19 cellular contexts compared by ENCODE assay signal in the genomic region with DNA sequence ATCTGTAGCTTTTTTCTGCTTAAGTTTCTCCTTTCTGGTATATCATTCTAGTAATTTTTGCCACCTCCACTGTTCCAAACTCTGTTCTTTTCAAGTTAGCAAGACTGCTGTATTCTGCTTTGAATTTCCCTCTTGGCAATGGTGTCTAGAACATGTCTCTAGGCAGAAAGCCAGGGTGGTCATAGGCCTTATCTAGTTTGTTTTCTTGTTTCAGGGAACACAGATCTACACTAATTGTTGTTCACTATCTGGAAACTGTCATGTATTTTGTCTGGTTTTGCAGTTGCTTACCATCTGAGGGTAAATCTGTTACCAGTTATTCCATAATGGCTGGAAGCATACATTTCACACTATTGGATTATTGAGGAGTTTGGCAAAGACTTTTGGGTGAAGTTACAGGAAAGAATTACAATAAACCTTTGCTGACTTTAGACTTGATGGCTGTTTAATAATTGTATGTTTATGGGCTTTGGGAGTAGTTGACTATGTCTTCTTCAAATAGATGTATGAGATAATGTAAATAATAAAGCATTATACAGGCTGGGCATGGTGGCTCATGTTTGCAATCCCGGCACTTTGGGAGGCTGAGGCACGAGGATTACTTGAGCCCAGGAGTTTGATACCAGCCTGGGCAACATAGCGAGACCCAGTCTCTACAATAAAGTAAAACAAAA. TPM values are rescaled to one million over a fixed set of nuclear protein-coding genes. Genes with fewer than 3 reads are reported as not detected.
DNase-seq lines count a peak whose midpoint lies in the region; ATAC-seq, FAIRE-seq and TF ChIP-seq lines count a peak whose summit lies in the region.
"Had no signal": no experiment of that assay in that cellular context is flagged by ENCODE, and none has a peak within 500 bp of the region (broad histone marks: within the 10 kb centered on the region; RNA-seq: fewer than 3 reads in every experiment).

No MANE protein-coding gene starts in this region.

- H4K20me1 ChIP-seq in PC-3 (ENCODE audit: low read length) (peaks cover 24% of the 10 kb centered on the region; the same call in 1 of the 2 replicates), K562 (replicated peaks; ENCODE audit: control insufficient read depth, insufficient read depth, low read length) (no peaks in the 10 kb centered on the region)

- POLR2A ChIA-PET in PC-3 (lab: Charles Lee; ENCODE audit: unreplicated experiment) (interaction anchor here (0.6 kb wide), 1 partner anchor 45 kb away, joined by 3 read pairs; no protein-coding TSS in a partner anchor), K562 (lab: Yijun Ruan, JAX) (interaction anchor here (0.6 to 1.1 kb wide), 3 partner anchors 19 to 32 kb away, joined by 3 read pairs; no protein-coding TSS in a partner anchor)

- H3K79me2 ChIP-seq in PC-3 (ENCODE audit: low read length) (peaks cover 85% of the 10 kb centered on the region), K562 (ENCODE audit: control insufficient read depth, insufficient read depth, low read length) (0 out of 3 replicates have a peak, but pooled peaks cover 6% of the 10 kb centered on the region)

- TF ChIP-seq RAD21 in K562 (CRISPR knock-in tag; conservative IDR thresholded peaks at IDR 0.05 in 1 of 2, IDR thresholded peaks at IDR 0.05 in 1 of 2), result no peak

- no peak overlapping the region for H2AFZ ChIP-seq in PC-3 (ENCODE audit: low read length)
- H2AFZ ChIP-seq in K562 (ENCODE audit: low read depth, low read length), result 0 out of 2 replicates have a peak overlapping the region, but pooled peaks have one; percentile 32

- H3K27me3 ChIP-seq in PC-3 (ENCODE audit: low read length), result no peaks in the 10 kb centered on the region
- H3K27me3 ChIP-seq in K562 (ENCODE audit: control insufficient read depth in 2 of 2, insufficient read depth in 2 of 2, low read length in 2 of 2), result no peaks in the 10 kb centered on the region
- no peaks in the 10 kb centered on the region for H3K27me3 ChIP-seq in prostate gland (replicated peaks; ENCODE audit: insufficient read depth)
- H3K27me3 ChIP-seq: SJCRH30 had no signal

- WGBS in K562 (ENCODE audit: insufficient coverage, low coverage, missing lambda C conversion rate), result 81% methylated on average over 3 of the region's 3 CpGs
- 55% methylated on average over 3 of the region's 3 CpGs for WGBS in prostate gland

- H3K9ac ChIP-seq in PC-3 (ENCODE audit: low read length) (no peak overlapping the region), K562 (ENCODE audit: insufficient read depth in 1 of 2, low read depth in 2 of 2, low read length in 2 of 2) (no peak overlapping the region)

- peaks cover 49% of the 10 kb centered on the region for H3K36me3 Mint-ChIP-seq in stimulated activated effector memory CD8-positive, alpha-beta T cell treated with anti-CD3 and anti-CD28 coated beads, Interleukin-12 subunit alpha, Interleukin-12 subunit beta, amount 100 ng/mL, for 72 hours

- H3K4me1 ChIP-seq in PC-3 (ENCODE audit: insufficient read depth, low read length), result no peaks in the 10 kb centered on the region
- H3K4me1 ChIP-seq in K562 (replicated peaks in 1 of 2; ENCODE audit: control insufficient read depth in 2 of 2, insufficient read depth in 2 of 2, low read length in 2 of 2), result peaks cover 0 to 5% of the 10 kb centered on the region in 2 experiments; a peak in 2 of 5 replicates
- peaks cover 3% of the 10 kb centered on the region for H3K4me1 ChIP-seq in prostate gland (replicated peaks)
- H3K4me1 ChIP-seq: SJCRH30 had no signal

- CTCF ChIA-PET in PC-3 (lab: Charles Lee), result no interaction called here
- CTCF ChIA-PET in K562 (lab: Yijun Ruan, JAX; ENCODE audit: low intra/inter-chr PET ratio), result no interaction called here

- DNase-seq in GM18507 (ENCODE audit: extremely low spot score, insufficient read length, low read depth), result no peak
- no peak for DNase-seq in PC-3
- DNase-seq in K562 (ENCODE audit: extremely low read depth in 1 of 4, low spot score in 3 of 4), result no peak
- no peak for DNase-seq in stimulated activated effector memory CD8-positive, alpha-beta T cell treated with anti-CD3 and anti-CD28 coated beads, Interleukin-12 subunit alpha, Interleukin-12 subunit beta, amount 100 ng/mL, for 72 hours (ENCODE audit: low spot score in 2 of 2)
- DNase-seq in activated T-cell treated with anti-CD3 and anti-CD28 coated beads for 4 hours, result no peak
- DNase-seq in prostate gland (ENCODE audit: low spot score), result no peak
- DNase-seq: ACHN; Calu3; CD4-positive, alpha-beta T cell; DMS53; H9; IMR-90; Kasumi-1; NCI-H1105; NCI-H1694; NCI-H2227 treated with DMSO at 0.1 percent for 48 hours; NCI-H524; SJCRH30 had no signal

- in situ Hi-C loops in K562 (cut with MboI), result no loop called here

- H3K36me3 ChIP-seq in PC-3 (ENCODE audit: low read depth, low read length), result peaks cover 29% of the 10 kb centered on the region
- H3K36me3 ChIP-seq in K562 (ENCODE audit: control insufficient read depth, insufficient read depth, low read length), result no peaks in the 10 kb centered on the region
- H3K36me3 ChIP-seq in prostate gland, result no peaks in the 10 kb centered on the region
- H3K36me3 ChIP-seq: SJCRH30 had no signal

- H3K9me1 ChIP-seq in K562 (ENCODE audit: control insufficient read depth, insufficient read depth, low read length), result no peaks in the 10 kb centered on the region

- ATAC-seq in PC-3, result peak; percentile 85
- no peak; the same call in 2 of the 3 replicates for ATAC-seq in K562
- no peak for ATAC-seq in stimulated activated effector memory CD8-positive, alpha-beta T cell treated with anti-CD3 and anti-CD28 coated beads, Interleukin-12 subunit alpha, Interleukin-12 subunit beta, amount 100 ng/mL, for 72 hours
- ATAC-seq in GM19452 (IDR thresholded peaks at IDR 0.05; ENCODE audit: unreplicated experiment), result no peak

- no peak overlapping the region for H3K4me3 ChIP-seq in PC-3 (ENCODE audit: low read length)
- H3K4me3 ChIP-seq in K562, result no peak overlapping the region
- no peak overlapping the region for H3K4me3 ChIP-seq in prostate gland
- H3K4me3 ChIP-seq: SJCRH30 had no signal

- FAIRE-seq in GM18507 (lab: Jason Lieb, UNC), result peak; percentile 33
- peak; percentile 66 for FAIRE-seq in K562 (lab: Jason Lieb, UNC)

- H3K9me3 ChIP-seq in PC-3 (ENCODE audit: low read length), result no peaks in the 10 kb centered on the region
- H3K9me3 ChIP-seq in K562 (replicated peaks; ENCODE audit: control insufficient read depth, insufficient read depth, low read depth, low read length), result no peaks in the 10 kb centered on the region
- no peaks in the 10 kb centered on the region for H3K9me3 ChIP-seq in prostate gland
- H3K9me3 ChIP-seq: SJCRH30 had no signal

- no peak for TF ChIP-seq POLR2A in K562 (conservative IDR thresholded peaks at IDR 0.05)
- TF ChIP-seq POLR2A in prostate gland (IDR thresholded peaks at IDR 0.05), result no peak

- no peak for TF ChIP-seq EP300 in K562 (IDR thresholded peaks at IDR 0.05; ENCODE audit: low read length)

- peaks cover 3% of the 10 kb centered on the region for H3K9me3 Mint-ChIP-seq in stimulated activated effector memory CD8-positive, alpha-beta T cell treated with anti-CD3 and anti-CD28 coated beads, Interleukin-12 subunit alpha, Interleukin-12 subunit beta, amount 100 ng/mL, for 72 hours

- no peaks in the 10 kb centered on the region for H3K9me2 ChIP-seq in PC-3 (replicated peaks; ENCODE audit: low read length)

- H3K4me2 ChIP-seq in PC-3 (ENCODE audit: low read length), result no peak overlapping the region
- no peak overlapping the region for H3K4me2 ChIP-seq in K562 (ENCODE audit: insufficient read depth, low read length)

- BruUV-seq in PC-3 (replicated peaks; lab: Mats Ljungman, UMichigan) (no TSS peak), K562 (replicated peaks; lab: Mats Ljungman, UMichigan) (no TSS peak)

- TF ChIP-seq CTCF in PC-3 (conservative IDR thresholded peaks at IDR 0.05; ENCODE audit: low read depth, low read length), result no peak
- no peak for TF ChIP-seq CTCF in K562 (IDR thresholded peaks at IDR 0.05 in 2 of 3, conservative IDR thresholded peaks at IDR 0.05 in 1 of 3; ENCODE audit: insufficient read depth in 2 of 3, low read depth in 1 of 3, low read length in 3 of 3)
- TF ChIP-seq CTCF in prostate gland (IDR thresholded peaks at IDR 0.05), result no peak

- H3K4me1 Mint-ChIP-seq in stimulated activated effector memory CD8-positive, alpha-beta T cell treated with anti-CD3 and anti-CD28 coated beads, Interleukin-12 subunit alpha, Interleukin-12 subunit beta, amount 100 ng/mL, for 72 hours, result peaks cover 12% of the 10 kb centered on the region

- H3F3A ChIP-seq in PC-3 (ENCODE audit: low read length, unreplicated experiment), result no peaks in the 10 kb centered on the region

- no peak overlapping the region for H3K4me3 Mint-ChIP-seq in stimulated activated effector memory CD8-positive, alpha-beta T cell treated with anti-CD3 and anti-CD28 coated beads, Interleukin-12 subunit alpha, Interleukin-12 subunit beta, amount 100 ng/mL, for 72 hours
- H3K4me3 Mint-ChIP-seq: CD4-positive, alpha-beta T cell; H9 had no signal

- H3K27ac Mint-ChIP-seq in stimulated activated effector memory CD8-positive, alpha-beta T cell treated with anti-CD3 and anti-CD28 coated beads, Interleukin-12 subunit alpha, Interleukin-12 subunit beta, amount 100 ng/mL, for 72 hours, result peak overlapping the region; percentile 13
- H3K27ac Mint-ChIP-seq: CD4-positive, alpha-beta T cell; H9 had no signal

- H3K27ac ChIP-seq in PC-3 (ENCODE audit: low read length) (no peak overlapping the region), K562 (ENCODE audit: extremely low read depth, low read depth, low read length) (no peak overlapping the region), prostate gland (no peak overlapping the region)
- H3K27ac ChIP-seq: SJCRH30 had no signal

- intact Hi-C loops in PC-3 (cut with micrococcal nuclease), result no loop called here
- intact Hi-C loops in K562 (cut with micrococcal nuclease), result no loop called here
- intact Hi-C loops in prostate gland (cut with DNase I), result no loop called here

RNA-seq across cellular contexts. Expression of gene FUT8, which starts 41.4 kb away (rescaled TPM):
- 129 and 132 TPM in 2 replicates for total RNA-seq in PC-3 (2014; rRNA removed)
- 12.8 and 21.0 TPM in 2 replicates for total RNA-seq in K562 (2011; cell fraction: chromatin; rRNA removed; ENCODE audit: low replicate concordance)
- total RNA-seq in K562 (2011; cell fraction: nucleolus; rRNA removed), result 9.8 and 10.1 TPM in 2 replicates
- total RNA-seq in K562 (2011; cell fraction: nucleoplasm; rRNA removed), result 13.3 and 16.0 TPM in 2 replicates
- total RNA-seq in K562 (2014; rRNA removed), result 7.8 and 9.1 TPM in 2 replicates
- 10.6 and 11.9 TPM in 2 replicates for total RNA-seq in K562 (2014; rRNA removed; fragmentation: Illumina TruSeq; extraction: Trizol)
- 14.7 and 15.2 TPM in 2 replicates for total RNA-seq in K562 (2015; rRNA removed; fragmentation: Illumina TruSeq; extraction: Trizol)
- total RNA-seq in K562 (2021), result 13.3 and 14.2 TPM in 2 replicates
- polyA plus RNA-seq in K562 (2011; rRNA removed), result 7.2 and 8.0 TPM in 2 replicates
- polyA plus RNA-seq in K562 (2011; cell fraction: cytosol; rRNA removed), result 3.6 and 6.1 TPM in 2 replicates
- polyA plus RNA-seq in K562 (2011; cell fraction: nucleus; rRNA removed), result 4.1 and 4.7 TPM in 2 replicates
- 8.2 and 10.1 TPM in 2 replicates for polyA plus RNA-seq in K562 (2012)
- polyA plus RNA-seq in K562 (2014; fragmentation: Illumina TruSeq; extraction: Trizol), result 8.6 and 11.0 TPM in 2 replicates
- polyA plus RNA-seq in K562 (2014; fragmentation: Nextera tagmentation; extraction: Ambion mirVana), result 1 to 10 TPM; 4.1 to 6.0 TPM
- polyA plus RNA-seq in K562 (2014; rRNA removed), result 6.0 and 7.1 TPM in 2 replicates
- 13.7 and 19.0 TPM in 2 replicates for polyA minus RNA-seq in K562 (2011; rRNA and poly(A)+ RNA removed)
- polyA minus RNA-seq in K562 (2011; cell fraction: cytosol; rRNA and poly(A)+ RNA removed), result 3.4 and 3.8 TPM in 2 replicates
- 7.3 and 12.3 TPM in 2 replicates for polyA minus RNA-seq in K562 (2011; cell fraction: nucleus; rRNA and poly(A)+ RNA removed)
- 10 to 100 TPM; 12.4 to 27.9 TPM for total RNA-seq in prostate gland
